1 cellular context compared by ENCODE assay signal in the genomic region with DNA sequence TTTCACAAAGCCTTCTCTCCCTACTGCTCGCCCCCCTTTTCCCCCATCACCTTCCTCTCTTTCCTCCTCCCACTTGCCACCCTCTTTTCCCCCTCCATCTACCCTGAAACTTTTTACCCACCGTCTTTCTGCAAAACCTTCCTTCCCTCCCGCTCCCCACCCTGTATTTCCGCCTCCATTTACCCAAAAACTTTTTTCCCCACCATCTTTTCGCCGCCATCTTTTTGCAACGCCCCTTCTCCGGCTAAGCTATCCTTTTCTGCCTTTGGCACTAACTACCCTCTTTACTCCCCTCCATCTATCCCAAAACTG.
TF ChIP-seq lines count a peak whose summit lies in the region.

No MANE protein-coding gene starts in this region.

TF ChIP-seq in SK-N-SH treated with all-trans-retinoic acid at 6 μM for 48 hours, 23 proteins besides CTCF, POLR2A, EP300 and RAD21 (continued from another document):
- TF ChIP-seq, protein P1, sequence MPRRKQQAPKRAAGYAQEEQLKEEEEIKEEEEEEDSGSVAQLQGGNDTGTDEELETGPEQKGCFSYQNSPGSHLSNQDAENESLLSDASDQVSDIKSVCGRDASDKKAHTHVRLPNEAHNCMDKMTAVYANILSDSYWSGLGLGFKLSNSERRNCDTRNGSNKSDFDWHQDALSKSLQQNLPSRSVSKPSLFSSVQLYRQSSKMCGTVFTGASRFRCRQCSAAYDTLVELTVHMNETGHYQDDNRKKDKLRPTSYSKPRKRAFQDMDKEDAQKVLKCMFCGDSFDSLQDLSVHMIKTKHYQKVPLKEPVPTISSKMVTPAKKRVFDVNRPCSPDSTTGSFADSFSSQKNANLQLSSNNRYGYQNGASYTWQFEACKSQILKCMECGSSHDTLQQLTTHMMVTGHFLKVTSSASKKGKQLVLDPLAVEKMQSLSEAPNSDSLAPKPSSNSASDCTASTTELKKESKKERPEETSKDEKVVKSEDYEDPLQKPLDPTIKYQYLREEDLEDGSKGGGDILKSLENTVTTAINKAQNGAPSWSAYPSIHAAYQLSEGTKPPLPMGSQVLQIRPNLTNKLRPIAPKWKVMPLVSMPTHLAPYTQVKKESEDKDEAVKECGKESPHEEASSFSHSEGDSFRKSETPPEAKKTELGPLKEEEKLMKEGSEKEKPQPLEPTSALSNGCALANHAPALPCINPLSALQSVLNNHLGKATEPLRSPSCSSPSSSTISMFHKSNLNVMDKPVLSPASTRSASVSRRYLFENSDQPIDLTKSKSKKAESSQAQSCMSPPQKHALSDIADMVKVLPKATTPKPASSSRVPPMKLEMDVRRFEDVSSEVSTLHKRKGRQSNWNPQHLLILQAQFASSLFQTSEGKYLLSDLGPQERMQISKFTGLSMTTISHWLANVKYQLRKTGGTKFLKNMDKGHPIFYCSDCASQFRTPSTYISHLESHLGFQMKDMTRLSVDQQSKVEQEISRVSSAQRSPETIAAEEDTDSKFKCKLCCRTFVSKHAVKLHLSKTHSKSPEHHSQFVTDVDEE (CRISPR knock-in tag; IDR thresholded peaks at IDR 0.05), result no peak
- TF ChIP-seq TOX (CRISPR knock-in tag; IDR thresholded peaks at IDR 0.05; ENCODE audit: borderline replicate concordance), result no peak
- TF ChIP-seq ZNF8 (CRISPR knock-in tag; IDR thresholded peaks at IDR 0.05), result no peak
- TF ChIP-seq, protein P2, sequence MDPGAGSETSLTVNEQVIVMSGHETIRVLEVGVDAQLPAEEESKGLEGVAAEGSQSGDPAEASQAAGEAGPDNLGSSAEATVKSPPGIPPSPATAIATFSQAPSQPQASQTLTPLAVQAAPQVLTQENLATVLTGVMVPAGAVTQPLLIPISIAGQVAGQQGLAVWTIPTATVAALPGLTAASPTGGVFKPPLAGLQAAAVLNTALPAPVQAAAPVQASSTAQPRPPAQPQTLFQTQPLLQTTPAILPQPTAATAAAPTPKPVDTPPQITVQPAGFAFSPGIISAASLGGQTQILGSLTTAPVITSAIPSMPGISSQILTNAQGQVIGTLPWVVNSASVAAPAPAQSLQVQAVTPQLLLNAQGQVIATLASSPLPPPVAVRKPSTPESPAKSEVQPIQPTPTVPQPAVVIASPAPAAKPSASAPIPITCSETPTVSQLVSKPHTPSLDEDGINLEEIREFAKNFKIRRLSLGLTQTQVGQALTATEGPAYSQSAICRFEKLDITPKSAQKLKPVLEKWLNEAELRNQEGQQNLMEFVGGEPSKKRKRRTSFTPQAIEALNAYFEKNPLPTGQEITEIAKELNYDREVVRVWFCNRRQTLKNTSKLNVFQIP (CRISPR knock-in tag; IDR thresholded peaks at IDR 0.05; ENCODE audit: borderline replicate concordance, low read depth), result no peak
- TF ChIP-seq ISL1 (CRISPR knock-in tag; IDR thresholded peaks at IDR 0.05), result no peak
- no peak for TF ChIP-seq SNAI2 (CRISPR knock-in tag; IDR thresholded peaks at IDR 0.05)
- no peak for TF ChIP-seq ZNF70 (CRISPR knock-in tag; IDR thresholded peaks at IDR 0.05)
